Comparison of ENCODE assay signal across 2 cellular contexts in the genomic region with DNA sequence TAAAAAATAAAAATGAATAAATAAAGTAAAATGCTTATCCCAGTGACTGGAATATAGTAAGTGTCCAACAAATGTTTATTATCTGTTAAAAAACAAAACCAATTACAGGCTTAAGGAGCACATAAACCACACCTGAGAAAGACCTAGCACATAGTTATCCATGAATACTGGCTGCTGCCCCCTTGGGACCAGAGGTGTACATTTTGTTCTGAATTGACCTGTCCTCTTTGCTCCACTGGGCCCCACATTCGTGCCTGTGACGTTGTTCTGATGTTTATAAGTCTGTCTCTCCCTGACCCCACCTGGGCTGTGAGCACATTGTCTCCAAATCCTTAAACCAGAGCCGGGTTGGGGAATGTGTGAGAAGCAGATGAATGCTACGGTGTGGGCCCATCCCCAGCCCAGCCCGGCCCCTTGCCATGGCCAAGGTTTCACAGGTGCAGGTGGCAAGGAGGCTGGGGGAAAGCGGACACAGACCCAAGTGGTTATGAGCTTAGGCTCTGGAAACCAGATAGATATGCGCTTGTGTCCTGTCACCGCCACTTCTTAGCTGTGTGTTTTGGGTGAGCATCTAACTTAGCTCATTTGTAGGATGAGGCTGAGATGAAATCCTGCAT.
TF ChIP-seq lines count a peak whose summit lies in the region.

No MANE protein-coding gene starts in this region.

TF ChIP-seq in HCT116, 20 proteins besides CTCF, POLR2A, EP300 and RAD21:
- TF ChIP-seq SRF (IDR thresholded peaks at IDR 0.05; ENCODE audit: low read depth) (no peak), ZNF274 (IDR thresholded peaks at IDR 0.05; ENCODE audit: low read depth, low read length) (no peak), YY1 (IDR thresholded peaks at IDR 0.05; ENCODE audit: extremely low read depth, insufficient replicate concordance, low read depth, low read length) (no peak), SP1 (IDR thresholded peaks at IDR 0.05; ENCODE audit: low read depth) (no peak), CBX3 (IDR thresholded peaks at IDR 0.05; ENCODE audit: low read depth) (no peak), ZFX (IDR thresholded peaks at IDR 0.05) (no peak), EGR1 (IDR thresholded peaks at IDR 0.05; ENCODE audit: low read depth) (no peak), ELF1 (IDR thresholded peaks at IDR 0.05; ENCODE audit: borderline replicate concordance, low read depth) (no peak), EZH2 (IDR thresholded peaks at IDR 0.05) (no peak), CEBPB (IDR thresholded peaks at IDR 0.05; ENCODE audit: low read depth) (no peak), FOSL1 (IDR thresholded peaks at IDR 0.05; ENCODE audit: low read depth) (no peak), JUND (IDR thresholded peaks at IDR 0.05) (no peak), EZH2phosphoT487 (IDR thresholded peaks at IDR 0.05; ENCODE audit: borderline replicate concordance) (no peak)
- TF ChIP-seq, protein P1, sequence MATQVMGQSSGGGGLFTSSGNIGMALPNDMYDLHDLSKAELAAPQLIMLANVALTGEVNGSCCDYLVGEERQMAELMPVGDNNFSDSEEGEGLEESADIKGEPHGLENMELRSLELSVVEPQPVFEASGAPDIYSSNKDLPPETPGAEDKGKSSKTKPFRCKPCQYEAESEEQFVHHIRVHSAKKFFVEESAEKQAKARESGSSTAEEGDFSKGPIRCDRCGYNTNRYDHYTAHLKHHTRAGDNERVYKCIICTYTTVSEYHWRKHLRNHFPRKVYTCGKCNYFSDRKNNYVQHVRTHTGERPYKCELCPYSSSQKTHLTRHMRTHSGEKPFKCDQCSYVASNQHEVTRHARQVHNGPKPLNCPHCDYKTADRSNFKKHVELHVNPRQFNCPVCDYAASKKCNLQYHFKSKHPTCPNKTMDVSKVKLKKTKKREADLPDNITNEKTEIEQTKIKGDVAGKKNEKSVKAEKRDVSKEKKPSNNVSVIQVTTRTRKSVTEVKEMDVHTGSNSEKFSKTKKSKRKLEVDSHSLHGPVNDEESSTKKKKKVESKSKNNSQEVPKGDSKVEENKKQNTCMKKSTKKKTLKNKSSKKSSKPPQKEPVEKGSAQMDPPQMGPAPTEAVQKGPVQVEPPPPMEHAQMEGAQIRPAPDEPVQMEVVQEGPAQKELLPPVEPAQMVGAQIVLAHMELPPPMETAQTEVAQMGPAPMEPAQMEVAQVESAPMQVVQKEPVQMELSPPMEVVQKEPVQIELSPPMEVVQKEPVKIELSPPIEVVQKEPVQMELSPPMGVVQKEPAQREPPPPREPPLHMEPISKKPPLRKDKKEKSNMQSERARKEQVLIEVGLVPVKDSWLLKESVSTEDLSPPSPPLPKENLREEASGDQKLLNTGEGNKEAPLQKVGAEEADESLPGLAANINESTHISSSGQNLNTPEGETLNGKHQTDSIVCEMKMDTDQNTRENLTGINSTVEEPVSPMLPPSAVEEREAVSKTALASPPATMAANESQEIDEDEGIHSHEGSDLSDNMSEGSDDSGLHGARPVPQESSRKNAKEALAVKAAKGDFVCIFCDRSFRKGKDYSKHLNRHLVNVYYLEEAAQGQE (IDR thresholded peaks at IDR 0.05; ENCODE audit: low read depth) = no peak
- TF ChIP-seq, protein P2, sequence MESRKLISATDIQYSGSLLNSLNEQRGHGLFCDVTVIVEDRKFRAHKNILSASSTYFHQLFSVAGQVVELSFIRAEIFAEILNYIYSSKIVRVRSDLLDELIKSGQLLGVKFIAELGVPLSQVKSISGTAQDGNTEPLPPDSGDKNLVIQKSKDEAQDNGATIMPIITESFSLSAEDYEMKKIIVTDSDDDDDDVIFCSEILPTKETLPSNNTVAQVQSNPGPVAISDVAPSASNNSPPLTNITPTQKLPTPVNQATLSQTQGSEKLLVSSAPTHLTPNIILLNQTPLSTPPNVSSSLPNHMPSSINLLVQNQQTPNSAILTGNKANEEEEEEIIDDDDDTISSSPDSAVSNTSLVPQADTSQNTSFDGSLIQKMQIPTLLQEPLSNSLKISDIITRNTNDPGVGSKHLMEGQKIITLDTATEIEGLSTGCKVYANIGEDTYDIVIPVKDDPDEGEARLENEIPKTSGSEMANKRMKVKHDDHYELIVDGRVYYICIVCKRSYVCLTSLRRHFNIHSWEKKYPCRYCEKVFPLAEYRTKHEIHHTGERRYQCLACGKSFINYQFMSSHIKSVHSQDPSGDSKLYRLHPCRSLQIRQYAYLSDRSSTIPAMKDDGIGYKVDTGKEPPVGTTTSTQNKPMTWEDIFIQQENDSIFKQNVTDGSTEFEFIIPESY (IDR thresholded peaks at IDR 0.05; ENCODE audit: extremely low read depth, insufficient replicate concordance, low read length) = no peak

TF ChIP-seq in K562, 482 proteins besides CTCF, POLR2A, EP300 and RAD21:
- TF ChIP-seq CXXC5 (CRISPR knock-in tag; IDR thresholded peaks at IDR 0.05) (no peak), NR2C2 (CRISPR knock-in tag; IDR thresholded peaks at IDR 0.05) (no peak), NR2C2 (tag; IDR thresholded peaks at IDR 0.05) (no peak), NR1H2 (CRISPR knock-in tag; IDR thresholded peaks at IDR 0.05) (no peak), FOXK2 (conservative IDR thresholded peaks at IDR 0.05 in 1 of 2, IDR thresholded peaks at IDR 0.05 in 1 of 2; ENCODE audit: low read depth in 2 of 2) (no peak), KAT7 (CRISPR knock-in tag; IDR thresholded peaks at IDR 0.05; ENCODE audit: borderline replicate concordance) (no peak), CSDE1 (IDR thresholded peaks at IDR 0.05) (no peak)
